ENCODE assay signal across 19 cellular contexts in the genomic region with DNA sequence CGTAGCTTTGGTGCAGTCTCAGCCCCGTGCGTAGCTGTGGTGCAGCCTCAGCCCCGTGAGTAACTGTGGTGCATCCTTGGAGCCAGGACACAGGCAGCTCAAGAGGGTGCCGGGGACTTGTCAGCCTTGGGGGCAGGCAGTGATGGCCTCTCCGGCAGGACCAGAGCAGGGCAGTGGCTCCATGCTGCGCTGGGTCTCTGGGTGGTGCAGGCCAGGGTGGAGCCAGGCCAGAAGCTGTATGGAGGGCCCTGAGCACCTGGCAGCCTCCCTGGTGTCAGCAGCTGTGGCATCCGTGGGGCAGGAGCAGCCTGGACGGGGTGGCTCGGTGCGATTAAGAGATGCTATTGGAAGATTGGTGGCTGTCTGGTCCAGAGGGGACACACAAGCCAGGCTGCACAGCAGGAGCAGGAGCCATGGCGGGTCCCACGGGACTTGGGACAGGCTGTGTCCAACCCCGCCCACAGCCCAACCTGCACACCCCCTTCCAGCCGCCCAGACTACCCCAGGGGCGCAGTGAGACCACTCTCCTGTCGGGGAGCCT. TPM values are rescaled to one million over a fixed set of nuclear protein-coding genes. Genes with fewer than 3 reads are reported as not detected.
DNase-seq lines count a peak whose midpoint lies in the region; ATAC-seq, FAIRE-seq and TF ChIP-seq lines count a peak whose summit lies in the region.
"Had no signal": no experiment of that assay in that cellular context is flagged by ENCODE, and none has a peak within 500 bp of the region (broad histone marks: within the 10 kb centered on the region; RNA-seq: fewer than 3 reads in every experiment).

No MANE protein-coding gene starts in this region.

- WGBS in right cardiac atrium: 96% methylated on average over 17 of the region's 17 CpGs
- 87% methylated on average over 12 of the region's 17 CpGs for WGBS in K562 (ENCODE audit: insufficient coverage, low coverage, missing lambda C conversion rate)
- WGBS in gastroesophageal sphincter (ENCODE audit: low coverage in 1 of 2), 2 donors: no CpG with 5 or more reads among the region's 17 CpGs

- ATAC-seq in right cardiac atrium (no peak), left cardiac atrium (no peak), K562 (no peak), gastroesophageal sphincter (no peak), GM18861 (IDR thresholded peaks at IDR 0.05; ENCODE audit: unreplicated experiment) (no peak)

- no peak overlapping the region for H3K27ac ChIP-seq in right cardiac atrium (ENCODE audit: low read length)
- H3K27ac ChIP-seq in K562 (ENCODE audit: extremely low read depth, low read depth, low read length): no peak overlapping the region
- no peak overlapping the region for H3K27ac ChIP-seq in osteoblast (ENCODE audit: low read depth, low read length)
- H3K27ac ChIP-seq in gastroesophageal sphincter: no peak overlapping the region
- H3K27ac ChIP-seq: SJSA1 had no signal

- CTCF ChIA-PET in K562 (lab: Yijun Ruan, JAX; ENCODE audit: low intra/inter-chr PET ratio): no interaction called here

- H2AFZ ChIP-seq in K562 (ENCODE audit: low read depth, low read length): no peak overlapping the region
- no peak overlapping the region for H2AFZ ChIP-seq in osteoblast (ENCODE audit: low read length)

- H3K27me3 ChIP-seq in right cardiac atrium (ENCODE audit: control insufficient read depth, insufficient read depth) (no peaks in the 10 kb centered on the region), K562 (ENCODE audit: control insufficient read depth in 2 of 2, insufficient read depth in 2 of 2, low read length in 2 of 2) (no peaks in the 10 kb centered on the region), osteoblast (ENCODE audit: insufficient read depth, low read length) (no peaks in the 10 kb centered on the region), gastroesophageal sphincter (no peaks in the 10 kb centered on the region)
- H3K27me3 ChIP-seq: SJSA1 had no signal

- H4K20me1 ChIP-seq in K562 (replicated peaks; ENCODE audit: control insufficient read depth, insufficient read depth, low read length): no peaks in the 10 kb centered on the region
- peaks cover 9% of the 10 kb centered on the region for H4K20me1 ChIP-seq in osteoblast (ENCODE audit: insufficient read depth, low read length)

- POLR2A ChIA-PET in K562 (lab: Yijun Ruan, JAX): interaction anchor here (0.6 to 1.1 kb wide), 4 partner anchors 13 to 524 kb away, joined by 3 to 4 read pairs (median 3); no protein-coding TSS in a partner anchor

- TF ChIP-seq RAD21 in K562 (CRISPR knock-in tag; conservative IDR thresholded peaks at IDR 0.05 in 1 of 2, IDR thresholded peaks at IDR 0.05 in 1 of 2): no peak

- no peak for FAIRE-seq in K562 (lab: Jason Lieb, UNC)
- FAIRE-seq: D721Med, H54 had no signal

- no peaks in the 10 kb centered on the region for H3K4me1 ChIP-seq in right cardiac atrium (ENCODE audit: control insufficient read depth, insufficient read depth, low read length)
- H3K4me1 ChIP-seq in K562 (replicated peaks in 1 of 2; ENCODE audit: control insufficient read depth in 2 of 2, insufficient read depth in 2 of 2, low read length in 2 of 2): peaks cover 0 to 18% of the 10 kb centered on the region in 2 experiments; a peak in 2 of 5 replicates
- no peaks in the 10 kb centered on the region for H3K4me1 ChIP-seq in osteoblast (ENCODE audit: insufficient read depth, low read length)
- H3K4me1 ChIP-seq in gastroesophageal sphincter: no peaks in the 10 kb centered on the region
- H3K4me1 ChIP-seq: SJSA1 had no signal

- TF ChIP-seq POLR2A in K562 (conservative IDR thresholded peaks at IDR 0.05) (no peak), gastroesophageal sphincter (IDR thresholded peaks at IDR 0.05) (no peak)

- H3K9me3 ChIP-seq in right cardiac atrium (ENCODE audit: control insufficient read depth, low read length) (no peaks in the 10 kb centered on the region), K562 (replicated peaks; ENCODE audit: control insufficient read depth, insufficient read depth, low read depth, low read length) (peaks cover 3% of the 10 kb centered on the region), osteoblast (ENCODE audit: low read depth, low read length) (no peaks in the 10 kb centered on the region), gastroesophageal sphincter (no peaks in the 10 kb centered on the region)
- H3K9me3 ChIP-seq: SJSA1 had no signal

- peak in 2 of 3 donors; percentile 34 to 53 for DNase-seq in right cardiac atrium
- no peak for DNase-seq in left cardiac atrium
- DNase-seq in K562 (ENCODE audit: extremely low read depth in 1 of 4, low spot score in 3 of 4): no peak
- peak; percentile 85 for DNase-seq in osteoblast (ENCODE audit: insufficient read length, low spot score, missing footprints)
- no peak for DNase-seq in germinal center (ENCODE audit: low spot score)
- DNase-seq: ACHN, C1 segment of cervical spinal cord, NCI-H1417 treated with DMSO at 0.1 percent for 48 hours, NCI-H187 treated with DMSO at 0.1 percent for 48 hours, NCI-H226, NCI-H524, NCI-H82 had no signal

- H3K4me3 ChIP-seq in right cardiac atrium (ENCODE audit: low read length): no peak overlapping the region
- no peak overlapping the region for H3K4me3 ChIP-seq in K562
- H3K4me3 ChIP-seq in osteoblast (ENCODE audit: insufficient read depth, low read length): no peak overlapping the region
- H3K4me3 ChIP-seq in gastroesophageal sphincter: no peak overlapping the region
- H3K4me3 ChIP-seq: SJSA1 had no signal

- H3K9me1 ChIP-seq in K562 (ENCODE audit: control insufficient read depth, insufficient read depth, low read length): no peaks in the 10 kb centered on the region

- no TSS peak for BruUV-seq in K562 (replicated peaks; lab: Mats Ljungman, UMichigan)

- H3K36me3 ChIP-seq in K562 (ENCODE audit: control insufficient read depth, insufficient read depth, low read length) (peaks cover 44% of the 10 kb centered on the region; the same call in 2 of the 3 replicates), osteoblast (ENCODE audit: insufficient read depth, low read length) (peaks cover 9% of the 10 kb centered on the region), gastroesophageal sphincter (peaks cover 0 to 94% of the 10 kb centered on the region in 2 donors)

- TF ChIP-seq EP300 in K562 (IDR thresholded peaks at IDR 0.05; ENCODE audit: low read length) (no peak), gastroesophageal sphincter (IDR thresholded peaks at IDR 0.05) (no peak)

- intact Hi-C loops in right cardiac atrium (cut with DNase I): no loop called here
- intact Hi-C loops in left cardiac atrium (cut with DNase I): no loop called here
- intact Hi-C loops in K562 (cut with micrococcal nuclease): no loop called here

- TF ChIP-seq CTCF in K562 (IDR thresholded peaks at IDR 0.05 in 2 of 3, conservative IDR thresholded peaks at IDR 0.05 in 1 of 3; ENCODE audit: insufficient read depth in 2 of 3, low read depth in 1 of 3, low read length in 3 of 3): no peak
- no peak for TF ChIP-seq CTCF in osteoblast (IDR thresholded peaks at IDR 0.05; ENCODE audit: extremely low read depth, low read depth, low read length)
- no peak for TF ChIP-seq CTCF in gastroesophageal sphincter (IDR thresholded peaks at IDR 0.05)

- no peak overlapping the region for H3K9ac ChIP-seq in K562 (ENCODE audit: insufficient read depth in 1 of 2, low read depth in 2 of 2, low read length in 2 of 2)

- H3K4me2 ChIP-seq in K562 (ENCODE audit: insufficient read depth, low read length) (no peak overlapping the region), osteoblast (ENCODE audit: insufficient read depth, low read length) (no peak overlapping the region)

- H3K79me2 ChIP-seq in K562 (ENCODE audit: control insufficient read depth, insufficient read depth, low read length) (no peaks in the 10 kb centered on the region), osteoblast (ENCODE audit: insufficient read depth, low read length) (no peaks in the 10 kb centered on the region)

- in situ Hi-C loops in K562 (cut with MboI): no loop called here

RNA-seq across cellular contexts. Expression of a gene that starts 28.3 kb away (rescaled TPM):
- total RNA-seq in right cardiac atrium (under 1 TPM; 0.09 to 0.14 (median 0.13) TPM), left cardiac atrium (under 1 TPM in 1 of 2 donors, not detected in 1; 0.09 TPM), K562 (2014; rRNA removed) (0.16 and 0.18 TPM in 2 replicates), K562 (2014; rRNA removed; fragmentation: Illumina TruSeq; extraction: Trizol) (not detected in 2 replicates), K562 (2015; rRNA removed; fragmentation: Illumina TruSeq; extraction: Trizol) (not detected in 2 replicates), K562 (2021) (0.07 and 0.11 TPM in 2 replicates), osteoblast (1.5 and 2.2 TPM in 2 replicates), gastroesophageal sphincter (1 to 10 TPM in 1 of 4 donors, under 1 TPM in 2, not detected in 1; 0.15 to 1.1 (median 0.27) TPM)
- polyA plus RNA-seq in right cardiac atrium (0.05 TPM), K562 (2011; rRNA removed) (0.03 TPM in 1 of 2 replicates, not detected in the other), K562 (2014; fragmentation: Illumina TruSeq; extraction: Trizol) (not detected in 2 replicates), K562 (2014; fragmentation: Nextera tagmentation; extraction: Ambion mirVana) (not detected), K562 (2014; rRNA removed) (not detected in 2 replicates)
- 0.37 TPM in 1 of 2 replicates, not detected in the other for total RNA-seq in K562 (2011; cell fraction: chromatin; rRNA removed; ENCODE audit: low replicate concordance)
- 0.33 TPM in 1 of 2 replicates, not detected in the other for total RNA-seq in K562 (2011; cell fraction: nucleolus; rRNA removed)
- not detected in 2 replicates for total RNA-seq in K562 (2011; cell fraction: nucleoplasm; rRNA removed)
- polyA plus RNA-seq in K562 (2011; cell fraction: cytosol; rRNA removed): 0.03 and 0.12 TPM in 2 replicates
- polyA plus RNA-seq in K562 (2011; cell fraction: nucleus; rRNA removed): 0.08 and 0.09 TPM in 2 replicates
- polyA plus RNA-seq in K562 (2012): 0.11 and 0.12 TPM in 2 replicates
- not detected in 2 replicates for polyA minus RNA-seq in K562 (2011; rRNA and poly(A)+ RNA removed)
- polyA minus RNA-seq in K562 (2011; cell fraction: cytosol; rRNA and poly(A)+ RNA removed): not detected in 2 replicates
- polyA minus RNA-seq in K562 (2011; cell fraction: nucleus; rRNA and poly(A)+ RNA removed): not detected in 2 replicates
- total RNA-seq: HT-29 had no signal

RNA-seq across cellular contexts. Expression of a gene that starts 49.6 kb away (rescaled TPM):
- 10 to 100 TPM; 13.9 to 22.4 (median 16.7) TPM for total RNA-seq in right cardiac atrium
- polyA plus RNA-seq in right cardiac atrium: 16.4 TPM
- total RNA-seq in left cardiac atrium: 10 to 100 TPM; 14.9 to 16.2 TPM
- 55.6 and 73.7 TPM in 2 replicates for total RNA-seq in K562 (2011; cell fraction: chromatin; rRNA removed; ENCODE audit: low replicate concordance)
- total RNA-seq in K562 (2011; cell fraction: nucleolus; rRNA removed): 44.2 and 45.9 TPM in 2 replicates
- 35.3 and 39.0 TPM in 2 replicates for total RNA-seq in K562 (2011; cell fraction: nucleoplasm; rRNA removed)
- 28.5 and 37.0 TPM in 2 replicates for total RNA-seq in K562 (2014; rRNA removed)
- 14.0 and 14.6 TPM in 2 replicates for total RNA-seq in K562 (2014; rRNA removed; fragmentation: Illumina TruSeq; extraction: Trizol)
- total RNA-seq in K562 (2015; rRNA removed; fragmentation: Illumina TruSeq; extraction: Trizol): 14.5 and 16.9 TPM in 2 replicates
- 31.7 and 32.8 TPM in 2 replicates for total RNA-seq in K562 (2021)
- polyA plus RNA-seq in K562 (2011; rRNA removed): 14.9 and 15.9 TPM in 2 replicates
- 12.9 and 34.5 TPM in 2 replicates for polyA plus RNA-seq in K562 (2011; cell fraction: cytosol; rRNA removed)
- 22.1 and 40.2 TPM in 2 replicates for polyA plus RNA-seq in K562 (2011; cell fraction: nucleus; rRNA removed)
- 16.9 and 29.2 TPM in 2 replicates for polyA plus RNA-seq in K562 (2012)
- polyA plus RNA-seq in K562 (2014; fragmentation: Illumina TruSeq; extraction: Trizol): 14.7 and 21.0 TPM in 2 replicates
- 1 to 10 TPM in 1 of 2 experiments, under 1 TPM in 1; 0.77 to 1.9 TPM for polyA plus RNA-seq in K562 (2014; fragmentation: Nextera tagmentation; extraction: Ambion mirVana)
- polyA plus RNA-seq in K562 (2014; rRNA removed): 27.3 and 29.8 TPM in 2 replicates
- polyA minus RNA-seq in K562 (2011; rRNA and poly(A)+ RNA removed): 16.2 and 17.6 TPM in 2 replicates
- polyA minus RNA-seq in K562 (2011; cell fraction: cytosol; rRNA and poly(A)+ RNA removed): 40.6 and 53.1 TPM in 2 replicates
- 21.0 and 22.3 TPM in 2 replicates for polyA minus RNA-seq in K562 (2011; cell fraction: nucleus; rRNA and poly(A)+ RNA removed)
- 25.6 and 29.3 TPM in 2 replicates for total RNA-seq in osteoblast
- 10 to 100 TPM; 14.5 to 33.8 (median 28.8) TPM for total RNA-seq in gastroesophageal sphincter

RNA-seq across cellular contexts. Expression of a gene that starts 57.1 kb away (rescaled TPM):
- total RNA-seq in right cardiac atrium (under 1 TPM in 2 of 4 donors, not detected in 2; 0.12 to 0.69 TPM), left cardiac atrium (under 1 TPM in 1 of 2 donors, not detected in 1; 0.27 TPM), K562 (2014; rRNA removed) (0.54 and 0.86 TPM in 2 replicates), K562 (2014; rRNA removed; fragmentation: Illumina TruSeq; extraction: Trizol) (not detected in 2 replicates), K562 (2015; rRNA removed; fragmentation: Illumina TruSeq; extraction: Trizol) (0.15 and 0.29 TPM in 2 replicates), K562 (2021) (1.1 and 1.3 TPM in 2 replicates), osteoblast (not detected in 2 replicates), gastroesophageal sphincter (not detected)
- polyA plus RNA-seq in right cardiac atrium (0.05 TPM), K562 (2011; rRNA removed) (0.39 and 1.9 TPM in 2 replicates), K562 (2014; fragmentation: Illumina TruSeq; extraction: Trizol) (0.36 and 0.47 TPM in 2 replicates), K562 (2014; fragmentation: Nextera tagmentation; extraction: Ambion mirVana) (not detected), K562 (2014; rRNA removed) (2.2 and 2.4 TPM in 2 replicates)
- 1.7 and 10.2 TPM in 2 replicates for total RNA-seq in K562 (2011; cell fraction: chromatin; rRNA removed; ENCODE audit: low replicate concordance)
- total RNA-seq in K562 (2011; cell fraction: nucleolus; rRNA removed): 8.4 and 9.0 TPM in 2 replicates
- 3.0 and 3.2 TPM in 2 replicates for total RNA-seq in K562 (2011; cell fraction: nucleoplasm; rRNA removed)
- 0.94 and 0.97 TPM in 2 replicates for polyA plus RNA-seq in K562 (2011; cell fraction: cytosol; rRNA removed)
- 21.9 and 26.1 TPM in 2 replicates for polyA plus RNA-seq in K562 (2011; cell fraction: nucleus; rRNA removed)
- 0.74 and 1.7 TPM in 2 replicates for polyA plus RNA-seq in K562 (2012)
- polyA minus RNA-seq in K562 (2011; rRNA and poly(A)+ RNA removed): not detected in 2 replicates
- 0.76 TPM in 1 of 2 replicates, not detected in the other for polyA minus RNA-seq in K562 (2011; cell fraction: cytosol; rRNA and poly(A)+ RNA removed)
- 1.9 and 3.9 TPM in 2 replicates for polyA minus RNA-seq in K562 (2011; cell fraction: nucleus; rRNA and poly(A)+ RNA removed)
- total RNA-seq: HT-29, M059J, SJSA1 had no signal

Comparison
In these comparisons a context has a peak if more than half of its experiments do, and no peak if none do; other contexts are left out.
1. DNase-seq: peak in right cardiac atrium (2 of 3) and osteoblast (single experiment); none in left cardiac atrium (single experiment), K562 (0 of 4) and germinal center (single experiment).